8 cellular contexts compared by ENCODE assay signal in genomic region chr15:66504563-66505429, GRCh38. TPM values are rescaled to one million over a fixed set of nuclear protein-coding genes. Genes with fewer than 3 reads are reported as not detected.
DNase-seq lines count a peak whose midpoint lies in the region; ATAC-seq and TF ChIP-seq lines count a peak whose summit lies in the region.

Gene RPL4, minus strand, starts transcription at chr15:66504855. Its CDS starts 65 bp downstream, at chr15:66504790.
Gene ZWILCH, plus strand, starts transcription at chr15:66505326. Its CDS starts 13 bp downstream, at chr15:66505339.

- peak within 1 kb of the TSS; percentile 59 for H2AFZ ChIP-seq in fibroblast of lung (ENCODE audit: low read length)

- H3K4me1 Mint-ChIP-seq in naive thymus-derived CD8-positive, alpha-beta T cell = peaks cover 19 to 52% (median 47%) of the 10 kb centered on the region in 4 donors

- peak within 1 kb of the TSS; percentile 81 for H3K4me2 ChIP-seq in fibroblast of lung (ENCODE audit: extremely low read depth, insufficient read depth, low read length)

- no peaks in the 10 kb centered on the region for H3K27me3 Mint-ChIP-seq in naive thymus-derived CD8-positive, alpha-beta T cell

- peak; percentile 70 for ATAC-seq in GM21447 (IDR thresholded peaks at IDR 0.05; ENCODE audit: unreplicated experiment)
- ATAC-seq in naive thymus-derived CD8-positive, alpha-beta T cell = peak; percentile 86 to 90

- no peaks in the 10 kb centered on the region for H3K4me1 ChIP-seq in fibroblast of lung (ENCODE audit: control insufficient read depth, extremely low read depth, insufficient read depth, low read length)

- peaks cover 7 to 46% (median 15%) of the 10 kb centered on the region in 3 donors for H3K36me3 Mint-ChIP-seq in naive thymus-derived CD8-positive, alpha-beta T cell

- H3K9me3 Mint-ChIP-seq in naive thymus-derived CD8-positive, alpha-beta T cell = no peaks in the 10 kb centered on the region

- peak within 1 kb of the TSS; percentile 91 to 100 (median 99) for H3K27ac Mint-ChIP-seq in naive thymus-derived CD8-positive, alpha-beta T cell

- H3K9me3 ChIP-seq in fibroblast of lung (ENCODE audit: control insufficient read depth, insufficient read depth, low read depth, low read length) = no peaks in the 10 kb centered on the region

- DNase-seq in DMS 273 (lab: John Stamatoyannopoulos, UW; ENCODE audit: unreplicated experiment) = peak; percentile 82
- peak; percentile 86 for DNase-seq in HuH-7 (ENCODE audit: low spot score)
- peak; percentile 92 for DNase-seq in RPMI7951 (ENCODE audit: low read depth)
- peak; percentile 63 to 71 for DNase-seq in activated T-helper 1 cell treated with anti-CD3 and anti-CD28 coated beads, Interleukin-2, amount 50 U/mL, for 16 hours (ENCODE audit: low read depth in 1 of 2, low spot score in 1 of 2)
- peak; percentile 87 to 93 for DNase-seq in fibroblast of lung (ENCODE audit: low read depth in 2 of 2)
- DNase-seq in naive thymus-derived CD8-positive, alpha-beta T cell = peak; percentile 70 to 92 (median 80)
- DNase-seq in stimulated activated naive CD4-positive, alpha-beta T cell (lab: John Stamatoyannopoulos, UW) = peak; percentile 66 to 97 (median 80)

- H3K4me3 Mint-ChIP-seq in naive thymus-derived CD8-positive, alpha-beta T cell = peak within 1 kb of the TSS; percentile 88 to 100 (median 100)

- no peaks in the 10 kb centered on the region for H4K20me1 ChIP-seq in fibroblast of lung (ENCODE audit: control insufficient read depth, extremely low read depth, insufficient read depth, low read length)

- H3K27me3 ChIP-seq in fibroblast of lung (ENCODE audit: control insufficient read depth, insufficient read depth, low read length) = no peaks in the 10 kb centered on the region

- TF ChIP-seq CTCF in fibroblast of lung (conservative IDR thresholded peaks at IDR 0.05 in 1 of 2, IDR thresholded peaks at IDR 0.05 in 1 of 2; ENCODE audit: low read depth in 1 of 2, low read length in 2 of 2) = no peak

- H3K36me3 ChIP-seq in fibroblast of lung (ENCODE audit: control insufficient read depth, insufficient read depth, low read length) = peaks cover 10% of the 10 kb centered on the region

- H3K9ac ChIP-seq in fibroblast of lung (ENCODE audit: insufficient read depth, low read length) = peak within 1 kb of the TSS; percentile 75

- peak within 1 kb of the TSS; percentile 63 to 98 (median 77) for H3K4me3 ChIP-seq in fibroblast of lung (replicated peaks in 1 of 4; ENCODE audit: control extremely low read depth in 1 of 4, insufficient read depth in 1 of 4, low read depth in 3 of 4, low read length in 4 of 4)

- peak within 1 kb of the TSS; percentile 90 for H3K27ac ChIP-seq in fibroblast of lung (ENCODE audit: insufficient read depth, low read length)

- POLR2A ChIA-PET in naive thymus-derived CD8-positive, alpha-beta T cell (lab: Charles Lee) = interaction anchor here (0.6 to 3.2 kb wide), 14 partner anchors 8 to 894 kb away, joined by 3 to 14 read pairs (median 3); partner anchors contain the start of gene INTS14

- peaks cover 74% of the 10 kb centered on the region for H3K79me2 ChIP-seq in fibroblast of lung (ENCODE audit: control insufficient read depth, insufficient read depth, low read length)

RNA-seq across cellular contexts. Expression of gene RPL4, which starts in this region (rescaled TPM):
- total RNA-seq in RPMI7951 (2014; rRNA removed; shearing (Covaris generic)) = 5,469 and 6,147 TPM in 2 replicates
- total RNA-seq in fibroblast of lung = 1,689 and 2,458 TPM in 2 replicates
- polyA plus RNA-seq in fibroblast of lung = 3,360 and 3,456 TPM in 2 replicates
- polyA plus RNA-seq in fibroblast of lung (2012) = 3,620 and 3,891 TPM in 2 replicates
- 3,770 and 3,841 TPM in 2 replicates for polyA minus RNA-seq in fibroblast of lung (ENCODE audit: low replicate concordance)
- total RNA-seq in naive thymus-derived CD8-positive, alpha-beta T cell = 1,000 to 10,000 TPM; 3,846 to 3,880 TPM
- 1,000 to 10,000 TPM; 1,518 to 1,766 (median 1,686) TPM for polyA plus RNA-seq in naive thymus-derived CD8-positive, alpha-beta T cell

RNA-seq across cellular contexts. Expression of gene ZWILCH, which starts in this region (rescaled TPM):
- total RNA-seq in RPMI7951 (2014; rRNA removed; shearing (Covaris generic)) = 73.1 and 87.0 TPM in 2 replicates
- 11.6 and 14.5 TPM in 2 replicates for total RNA-seq in fibroblast of lung
- 25.4 and 27.2 TPM in 2 replicates for polyA plus RNA-seq in fibroblast of lung
- polyA plus RNA-seq in fibroblast of lung (2012) = 11.3 and 22.5 TPM in 2 replicates
- 2.8 and 4.1 TPM in 2 replicates for polyA minus RNA-seq in fibroblast of lung (ENCODE audit: low replicate concordance)
- 10 to 100 TPM in 1 of 2 experiments, 1 to 10 TPM in 1; 7.2 to 12.8 TPM for total RNA-seq in naive thymus-derived CD8-positive, alpha-beta T cell
- 1 to 10 TPM; 5.9 to 6.7 (median 6.4) TPM for polyA plus RNA-seq in naive thymus-derived CD8-positive, alpha-beta T cell

Comparison
In these comparisons a context has a peak if more than half of its experiments do, and no peak if none do; other contexts are left out.
1. Peak in every context shown above with its lines: DNase-seq, ATAC-seq, H3K4me3 ChIP-seq and H3K27ac ChIP-seq.